In the genomic region with DNA sequence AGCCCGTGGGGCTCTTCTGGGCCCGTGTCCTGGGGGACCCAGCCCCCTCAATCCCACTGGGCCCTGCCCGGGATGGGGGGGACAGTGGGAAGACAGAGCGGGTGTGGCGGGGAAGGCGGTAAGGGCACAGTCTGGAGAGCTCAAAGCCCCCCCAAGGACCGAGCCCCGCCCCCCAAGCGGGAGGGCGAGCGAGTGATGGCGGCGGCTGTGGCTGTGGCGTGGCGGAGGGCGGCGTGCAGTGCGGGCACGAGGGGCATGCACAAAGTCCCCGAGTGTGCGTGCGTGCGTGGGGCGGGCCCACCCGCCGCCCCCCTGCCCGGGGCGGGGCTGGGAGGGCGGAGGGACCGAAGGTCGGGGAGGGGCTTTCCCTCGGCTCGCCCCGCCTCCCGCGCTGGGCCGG, we compare ENCODE assay signal across 1 cellular context.
TF ChIP-seq lines count a peak whose summit lies in the region.

No MANE protein-coding gene starts in this region.

TF ChIP-seq in endothelial cell of umbilical vein, 7 proteins besides CTCF, POLR2A, EP300 and RAD21:
- TF ChIP-seq FOS (IDR thresholded peaks at IDR 0.05; ENCODE audit: borderline replicate concordance, insufficient read depth, low read length) (no peak), JUN (IDR thresholded peaks at IDR 0.05; ENCODE audit: borderline replicate concordance, insufficient read depth, insufficient read length, low read depth) (no peak), EZH2 (IDR thresholded peaks at IDR 0.05; ENCODE audit: borderline replicate concordance, low read depth, low read length, severe bottlenecking) (peak; percentile 43), MYC (IDR thresholded peaks at IDR 0.05; ENCODE audit: low read depth, low read length) (no peak), GATA2 (IDR thresholded peaks at IDR 0.05; ENCODE audit: insufficient read depth, insufficient read length, low read depth, low read length) (no peak)
